Comparison of ENCODE assay signal across 8 cellular contexts in the genomic region with DNA sequence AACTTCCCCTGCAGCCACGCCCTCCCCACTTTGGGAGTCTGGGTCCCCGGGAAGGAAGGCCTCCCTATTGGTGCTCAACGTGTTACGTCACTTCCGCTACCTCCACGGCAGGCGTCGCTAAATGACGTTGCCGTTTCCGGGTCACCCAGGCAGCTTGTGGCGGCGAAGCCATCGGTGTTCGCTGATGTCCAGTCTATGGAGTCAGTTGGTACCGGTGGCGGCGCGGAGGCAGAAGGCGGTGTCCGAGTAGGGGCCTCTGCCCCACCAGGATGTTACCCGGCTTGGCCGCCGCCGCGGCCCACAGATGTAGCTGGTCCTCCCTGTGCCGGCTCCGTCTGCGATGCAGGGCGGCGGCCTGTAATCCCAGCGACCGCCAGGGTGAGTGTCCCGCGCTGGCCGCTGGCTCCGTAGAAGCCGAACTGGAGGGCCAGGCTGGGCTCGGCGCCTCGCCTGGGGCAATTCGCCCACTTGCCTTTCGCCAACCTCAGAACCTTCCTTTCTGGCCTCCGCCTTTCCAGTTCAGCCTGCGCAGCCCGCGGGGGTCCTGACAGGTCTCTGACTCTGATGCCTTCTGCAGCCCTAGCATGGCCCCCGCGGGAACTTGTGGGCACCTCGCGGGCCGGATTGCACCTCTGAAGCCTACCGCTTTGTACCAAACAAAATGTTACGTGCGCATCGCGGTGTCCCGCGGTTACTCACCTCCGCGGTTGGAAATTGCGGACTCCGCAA. TPM values are rescaled to one million over a fixed set of nuclear protein-coding genes. Genes with fewer than 3 reads are reported as not detected.
A peak's percentile ranks its signal among the peaks of the same experiment; 100 is the strongest.
DNase-seq lines count a peak whose midpoint lies in the region; ATAC-seq and TF ChIP-seq lines count a peak whose summit lies in the region.

TSS of gene SLC30A9 (plus strand) at position 148 of the 729 bp plus-strand sequence. CDS start at position 270, 122 bp downstream.

- POLR2A ChIA-PET in CD4-positive, alpha-beta memory T cell (lab: Charles Lee; ENCODE audit: partially characterized antibody) = interaction anchor here (0.6 to 2.7 kb wide), 5 partner anchors 10 to 291 kb away, joined by 3 to 19 read pairs (median 4); partner anchors contain the start of gene TMEM33

- H3K27me3 ChIP-seq in CD4-positive, alpha-beta memory T cell (ENCODE audit: insufficient read depth, low read length) = no peaks in the 10 kb centered on the region
- no peaks in the 10 kb centered on the region for H3K27me3 ChIP-seq in duodenal mucosa (ENCODE audit: control insufficient read depth in 1 of 2, insufficient read depth in 2 of 2, low read length in 2 of 2)
- no peaks in the 10 kb centered on the region for H3K27me3 ChIP-seq in right lobe of liver

- peaks cover 32% of the 10 kb centered on the region for H3K4me1 ChIP-seq in CD4-positive, alpha-beta memory T cell (ENCODE audit: insufficient read depth, low read length)
- H3K4me1 ChIP-seq in duodenal mucosa (ENCODE audit: control insufficient read depth in 1 of 2, insufficient read depth in 2 of 2, low read length in 2 of 2) = peaks cover 12 to 21% of the 10 kb centered on the region in 2 donors
- peaks cover 0 to 19% (median 3%) of the 10 kb centered on the region in 4 donors for H3K4me1 ChIP-seq in right lobe of liver

- H3K9me3 ChIP-seq in CD4-positive, alpha-beta memory T cell (ENCODE audit: control insufficient read depth in 1 of 2, low read length in 2 of 2) = no peaks in the 10 kb centered on the region
- no peaks in the 10 kb centered on the region for H3K9me3 ChIP-seq in duodenal mucosa (ENCODE audit: control insufficient read depth in 1 of 2, low read length in 2 of 2)
- no peaks in the 10 kb centered on the region for H3K9me3 ChIP-seq in right lobe of liver

- peak within 1 kb of the TSS; percentile 67 to 87 for H3K4me3 ChIP-seq in CD4-positive, alpha-beta memory T cell (ENCODE audit: low read length in 2 of 2)
- peak within 1 kb of the TSS; percentile 92 to 96 for H3K4me3 ChIP-seq in duodenal mucosa (ENCODE audit: low read depth in 1 of 2, low read length in 2 of 2)
- H3K4me3 ChIP-seq in right lobe of liver = peak within 1 kb of the TSS; percentile 84 to 97 (median 96)

- peaks cover 0 to 7% of the 10 kb centered on the region in 2 donors for H3K36me3 Mint-ChIP-seq in CD4-positive, alpha-beta memory T cell

- peak within 1 kb of the TSS; percentile 86 for H3K27ac ChIP-seq in CD4-positive, alpha-beta memory T cell (ENCODE audit: low read depth, low read length)
- peak within 1 kb of the TSS; percentile 53 for H3K27ac ChIP-seq in duodenal mucosa (ENCODE audit: low read depth, low read length)
- peak within 1 kb of the TSS; percentile 51 to 75 (median 65) for H3K27ac ChIP-seq in right lobe of liver

- intact Hi-C loops in CD4-positive, alpha-beta memory T cell (cut with micrococcal nuclease) = loop anchor here (1.0 kb wide), 2 partner anchors 55 to 667 kb away; partner anchors contain the start of genes ATP8A1 and TMEM33
- intact Hi-C loops in right lobe of liver (cut with DNase I) = no loop called here

- peak within 1 kb of the TSS; percentile 96 to 100 (median 99) for H3K27ac Mint-ChIP-seq in CD4-positive, alpha-beta memory T cell

- peak in 3 of 4 donors; percentile 27 to 42 (median 34) for TF ChIP-seq CTCF in right lobe of liver (IDR thresholded peaks at IDR 0.05)

- no peaks in the 10 kb centered on the region for H3K36me3 ChIP-seq in CD4-positive, alpha-beta memory T cell (ENCODE audit: insufficient read depth, low read length)
- no peaks in the 10 kb centered on the region for H3K36me3 ChIP-seq in duodenal mucosa (ENCODE audit: control insufficient read depth in 1 of 2, insufficient read depth in 2 of 2, low read length in 2 of 2)
- no peaks in the 10 kb centered on the region for H3K36me3 ChIP-seq in right lobe of liver

- peak; percentile 89 for TF ChIP-seq POLR2A in right lobe of liver (IDR thresholded peaks at IDR 0.05)

- ATAC-seq in GM19438 (IDR thresholded peaks at IDR 0.05; ENCODE audit: low read depth, unreplicated experiment) = peak; percentile 98
- ATAC-seq in HG03575 (IDR thresholded peaks at IDR 0.05; ENCODE audit: extremely low read depth, insufficient number of reproducible peaks, low FRiP score, unreplicated experiment) = peak; percentile 94
- peak; percentile 99 to 100 (median 99) for ATAC-seq in right lobe of liver

- no peaks in the 10 kb centered on the region for H3K27me3 Mint-ChIP-seq in CD4-positive, alpha-beta memory T cell

- H3K4me1 Mint-ChIP-seq in CD4-positive, alpha-beta memory T cell = peaks cover 17 to 41% (median 29%) of the 10 kb centered on the region in 4 donors

- CTCF ChIA-PET in CD4-positive, alpha-beta memory T cell (lab: Charles Lee; ENCODE audit: partially characterized antibody) = interaction anchor here (1.6 kb wide), 1 partner anchor 14 kb away, joined by 6 read pairs; no protein-coding TSS in a partner anchor

- 0% methylated on average over 21 of the region's 63 CpGs for WGBS in right lobe of liver (ENCODE audit: insufficient coverage, low coverage, low lambda C conversion rate, missing lambda C conversion rate)

- H3K9me3 Mint-ChIP-seq in CD4-positive, alpha-beta memory T cell = peaks cover 0 to 3% (median 0%) of the 10 kb centered on the region in 8 donors

- peak within 1 kb of the TSS; percentile 90 to 99 (median 98) for H3K4me3 Mint-ChIP-seq in CD4-positive, alpha-beta memory T cell

- H3K9ac ChIP-seq in duodenal mucosa (ENCODE audit: low read depth in 1 of 2, low read length in 2 of 2) = peak within 1 kb of the TSS; percentile 82 to 87

- DNase-seq in CD4-positive, alpha-beta memory T cell = peak; percentile 93 to 97 (median 94)
- DNase-seq in NCI-H82 (lab: John Stamatoyannopoulos, UW) (peak; percentile 96), right lobe of liver (peak; percentile 94 to 97 (median 97))
- DNase-seq in activated CD4-positive, alpha-beta T cell treated with anti-CD3 and anti-CD28 coated beads, Interleukin-2, amount 50 U/mL, for 48 hours = peak; percentile 90 to 93
- peak; percentile 83 to 93 for DNase-seq in stimulated activated CD4-positive, alpha-beta T cell treated with anti-CD3 and anti-CD28 coated beads, Interleukin-4, amount 100 ng/mL, for 4 hours

RNA-seq across cellular contexts. Expression of gene SLC30A9, which starts in this region (rescaled TPM):
- 10 to 100 TPM; 28.6 to 31.5 TPM for total RNA-seq in CD4-positive, alpha-beta memory T cell
- polyA plus RNA-seq in CD4-positive, alpha-beta memory T cell = 10 to 100 TPM; 37.1 to 42.8 TPM
- total RNA-seq in right lobe of liver = 10 to 100 TPM; 23.2 to 34.1 (median 25.6) TPM

Comparison
In these comparisons a context has a peak if more than half of its experiments do, and no peak if none do; other contexts are left out.
1. Peak in every context shown above with its lines: DNase-seq, ATAC-seq, H3K4me3 ChIP-seq and H3K27ac ChIP-seq.